ENCODE assay signal across 13 cellular contexts in genomic region chr2:120937736-120938131, GRCh38.
DNase-seq lines count a peak whose midpoint lies in the region; ATAC-seq and TF ChIP-seq lines count a peak whose summit lies in the region.
"Had no signal": no experiment of that assay in that cellular context is flagged by ENCODE, and none has a peak within 500 bp of the region (broad histone marks: within the 10 kb centered on the region; RNA-seq: fewer than 3 reads in every experiment).

No MANE protein-coding gene starts in this region.

- H3K4me3 Mint-ChIP-seq in chondrocyte (ENCODE audit: unreplicated experiment) (no peak overlapping the region), endothelial cell (ENCODE audit: unreplicated experiment) (no peak overlapping the region)
- H3K4me3 Mint-ChIP-seq in CD8-positive, alpha-beta memory T cell = no peak overlapping the region

- no peaks in the 10 kb centered on the region for H3K27me3 Mint-ChIP-seq in chondrocyte (ENCODE audit: low read depth)
- H3K27me3 Mint-ChIP-seq in endothelial cell (ENCODE audit: unreplicated experiment) = peaks cover 3% of the 10 kb centered on the region
- no peaks in the 10 kb centered on the region for H3K27me3 Mint-ChIP-seq in CD8-positive, alpha-beta memory T cell

- ATAC-seq in IMR-90 (ENCODE audit: low read depth) (peak; percentile 27), left lung (peak; percentile 7), thoracic aorta (ENCODE audit: insufficient number of reproducible peaks, low FRiP score, low read depth) (no peak), GM19397 (IDR thresholded peaks at IDR 0.05; ENCODE audit: unreplicated experiment) (no peak)

- H3K4me1 ChIP-seq in IMR-90 (ENCODE audit: control insufficient read depth, insufficient read depth, low read length) (peaks cover 69% of the 10 kb centered on the region), left lung (peaks cover 0 to 20% of the 10 kb centered on the region in 2 donors), thoracic aorta (ENCODE audit: control insufficient read depth in 1 of 2, low read depth in 2 of 2) (peaks cover 24 to 93% of the 10 kb centered on the region in 2 donors)
- no peaks in the 10 kb centered on the region for H3K4me1 ChIP-seq in CD8-positive, alpha-beta memory T cell (ENCODE audit: insufficient read depth, low read length)

- H3K9me3 ChIP-seq in IMR-90 (ENCODE audit: control insufficient read depth, insufficient read depth, low read length) = no peaks in the 10 kb centered on the region
- H3K9me3 ChIP-seq in left lung = no peaks in the 10 kb centered on the region
- no peaks in the 10 kb centered on the region for H3K9me3 ChIP-seq in thoracic aorta
- H3K9me3 ChIP-seq in CD8-positive, alpha-beta memory T cell (ENCODE audit: low read length) = no peaks in the 10 kb centered on the region

- H2BK120ac ChIP-seq in IMR-90 (ENCODE audit: low read depth, low read length) = peak overlapping the region; percentile 96

- peak overlapping the region; percentile 64 for H3K9ac ChIP-seq in IMR-90 (ENCODE audit: low read depth, low read length)

- intact Hi-C loops in IMR-90 (cut with micrococcal nuclease) (loop anchor here (5.0 to 10.0 kb wide), 4 partner anchors 70 to 243 kb away; partner anchors contain the start of gene GLI2), left lung (cut with DNase I) (no loop called here)

- CTCF ChIA-PET in IMR-90 (lab: Yijun Ruan, JAX) = interaction anchor here (1.1 kb wide), 1 partner anchor 179 kb away, joined by 3 read pairs; no protein-coding TSS in a partner anchor
- CTCF ChIA-PET in CD8-positive, alpha-beta memory T cell (lab: Charles Lee) = no interaction called here

- peak overlapping the region; percentile 70 to 91 for H4K8ac ChIP-seq in IMR-90 (ENCODE audit: low read depth in 2 of 2, low read length in 2 of 2)

- no peak for TF ChIP-seq POLR2A in IMR-90 (IDR thresholded peaks at IDR 0.05; ENCODE audit: low read depth, low read length)

- H3K27me3 ChIP-seq in IMR-90 (ENCODE audit: control insufficient read depth, insufficient read depth, low read length) (no peaks in the 10 kb centered on the region), left lung (peaks cover 0 to 14% of the 10 kb centered on the region in 2 donors), thoracic aorta (replicated peaks; ENCODE audit: insufficient read depth) (no peaks in the 10 kb centered on the region)
- H3K27me3 ChIP-seq in CD8-positive, alpha-beta memory T cell (ENCODE audit: insufficient read depth, low read length, poor library complexity, severe bottlenecking) = no peaks in the 10 kb centered on the region

- H3K23ac ChIP-seq in IMR-90 (ENCODE audit: low read depth, low read length) = peak overlapping the region; percentile 90

- in situ Hi-C loops in IMR-90 (cut with MboI; ENCODE audit: low sequenced_read_pairs) = no loop called here

- H2BK15ac ChIP-seq in IMR-90 (ENCODE audit: low read depth, low read length) = peak overlapping the region; percentile 85; the same call in 1 of the 3 replicates

- H3K27ac Mint-ChIP-seq in chondrocyte (ENCODE audit: unreplicated experiment) = peak overlapping the region; percentile 96
- no peak overlapping the region for H3K27ac Mint-ChIP-seq in endothelial cell (ENCODE audit: unreplicated experiment)
- no peak overlapping the region for H3K27ac Mint-ChIP-seq in CD8-positive, alpha-beta memory T cell

- H3K4me1 Mint-ChIP-seq in chondrocyte (ENCODE audit: low read depth) = peaks cover 100% of the 10 kb centered on the region
- H3K4me1 Mint-ChIP-seq in endothelial cell (ENCODE audit: unreplicated experiment) = peaks cover 3% of the 10 kb centered on the region
- H3K4me1 Mint-ChIP-seq in CD8-positive, alpha-beta memory T cell = no peaks in the 10 kb centered on the region

- peak overlapping the region; percentile 78 for H3K14ac ChIP-seq in IMR-90 (replicated peaks; ENCODE audit: low read depth, low read length)

- peaks cover 42 to 91% of the 10 kb centered on the region in 2 experiments for H3K79me1 ChIP-seq in IMR-90 (ENCODE audit: low read depth in 1 of 2, low read length in 2 of 2)

- TF ChIP-seq RAD21 in IMR-90 (IDR thresholded peaks at IDR 0.05; ENCODE audit: low read length) = no peak

- peak overlapping the region; percentile 97 for H4K91ac ChIP-seq in IMR-90 (ENCODE audit: insufficient read depth, low read depth, low read length)

- H3K56ac ChIP-seq in IMR-90 (ENCODE audit: extremely low read depth, insufficient read depth, low read length) = peak overlapping the region; percentile 96

- peak overlapping the region; percentile 44 for H4K5ac ChIP-seq in IMR-90 (ENCODE audit: low read depth, low read length)

- H3K36me3 ChIP-seq in IMR-90 (ENCODE audit: control insufficient read depth, insufficient read depth, low read length) = no peaks in the 10 kb centered on the region; the same call in 1 of the 2 replicates
- H3K36me3 ChIP-seq in left lung = no peaks in the 10 kb centered on the region
- no peaks in the 10 kb centered on the region for H3K36me3 ChIP-seq in thoracic aorta
- no peaks in the 10 kb centered on the region for H3K36me3 ChIP-seq in CD8-positive, alpha-beta memory T cell (ENCODE audit: insufficient read depth, low read length)

- H2AK9ac ChIP-seq in IMR-90 (replicated peaks; ENCODE audit: low read depth, low read length, poor library complexity) = peak overlapping the region; percentile 45

- H3K4ac ChIP-seq in IMR-90 (ENCODE audit: low read depth, low read length) = peak overlapping the region; percentile 91

- POLR2A ChIA-PET in IMR-90 (lab: Charles Lee; ENCODE audit: unreplicated experiment) = interaction anchor here (0.6 kb wide), 1 partner anchor 137 kb away, joined by 3 read pairs; no protein-coding TSS in a partner anchor
- POLR2A ChIA-PET in CD8-positive, alpha-beta memory T cell (lab: Charles Lee) = no interaction called here

- peak overlapping the region; percentile 15 for H2AFZ ChIP-seq in IMR-90 (replicated peaks; ENCODE audit: low read length, poor library complexity)

- H3K9me3 Mint-ChIP-seq in chondrocyte (ENCODE audit: low read depth) (no peaks in the 10 kb centered on the region), endothelial cell (ENCODE audit: unreplicated experiment) (no peaks in the 10 kb centered on the region)
- peaks cover 0 to 2% (median 0%) of the 10 kb centered on the region in 5 donors for H3K9me3 Mint-ChIP-seq in CD8-positive, alpha-beta memory T cell

- H2AK5ac ChIP-seq in IMR-90 (ENCODE audit: low read depth, low read length) = peak overlapping the region; percentile 77

- peak overlapping the region; percentile 89 for H3K27ac ChIP-seq in IMR-90 (ENCODE audit: insufficient read depth, low read length)
- peak overlapping the region in 1 of 2 donors; percentile 69 for H3K27ac ChIP-seq in left lung
- H3K27ac ChIP-seq in thoracic aorta = peak overlapping the region; percentile 44 to 47
- H3K27ac ChIP-seq in CD8-positive, alpha-beta memory T cell (ENCODE audit: low read depth, low read length) = no peak overlapping the region

- dilution Hi-C loops in IMR-90 (cut with HindIII; ENCODE audit: low sequenced_read_pairs, unreplicated experiment) = no loop called here

- no peak for TF ChIP-seq CTCF in IMR-90 (conservative IDR thresholded peaks at IDR 0.05; ENCODE audit: low read depth, low read length)
- no peak for TF ChIP-seq CTCF in chondrocyte (IDR thresholded peaks at IDR 0.05)
- TF ChIP-seq CTCF in left lung (IDR thresholded peaks at IDR 0.05) = no peak
- no peak for TF ChIP-seq CTCF in thoracic aorta (IDR thresholded peaks at IDR 0.05)
- TF ChIP-seq CTCF in endothelial cell (IDR thresholded peaks at IDR 0.05; ENCODE audit: unreplicated experiment) = no peak

- BruUV-seq in IMR-90 (replicated peaks; lab: Mats Ljungman, UMichigan) = no TSS peak

- H3K36me3 Mint-ChIP-seq in chondrocyte (ENCODE audit: low read depth) = peaks cover 2% of the 10 kb centered on the region
- peaks cover 3% of the 10 kb centered on the region for H3K36me3 Mint-ChIP-seq in endothelial cell (ENCODE audit: low read depth, unreplicated experiment)
- H3K36me3 Mint-ChIP-seq in CD8-positive, alpha-beta memory T cell = no peaks in the 10 kb centered on the region

- DNase-seq in IMR-90 (peak; percentile 77), chondrocyte (ENCODE audit: low spot score) (no peak), left lung (no peak), thoracic aorta (ENCODE audit: low spot score) (no peak), endothelial cell (ENCODE audit: low spot score) (no peak), NCI-H82 (lab: John Stamatoyannopoulos, UW) (no peak)
- no peak for DNase-seq in CD8-positive, alpha-beta memory T cell
- DNase-seq: activated gamma-delta T cell treated with Interleukin-2 at 50 U/mL for 16 hours, dermis blood vessel endothelial cell, hippocampal formation, MV-4-11, NCI-H524 treated with DMSO at 0.1 percent for 48 hours had no signal

- peaks cover 28% of the 10 kb centered on the region for H4K20me1 ChIP-seq in IMR-90 (ENCODE audit: insufficient read depth, low read length)

- H3K4me3 ChIP-seq in IMR-90 (ENCODE audit: insufficient read depth, low read depth, low read length) (no peak overlapping the region), left lung (no peak overlapping the region), thoracic aorta (no peak overlapping the region)
- H3K4me3 ChIP-seq in CD8-positive, alpha-beta memory T cell (ENCODE audit: low read length) = no peak overlapping the region

- H3K9me1 ChIP-seq in IMR-90 (ENCODE audit: insufficient read depth, low read length) = peaks cover 48% of the 10 kb centered on the region

- H2BK20ac ChIP-seq in IMR-90 (ENCODE audit: low read depth, low read length) = peak overlapping the region; percentile 93

- WGBS in IMR-90 (ENCODE audit: extremely low coverage in 2 of 2, insufficient read length in 1 of 2), 2 experiments = 40% methylated on average over 1 of the region's 7 CpGs; no CpG with 5 or more reads in 1 of the 2 experiments

- H3K4me2 ChIP-seq in IMR-90 (ENCODE audit: low read depth, low read length) = peak overlapping the region; percentile 49

- H2BK5ac ChIP-seq in IMR-90 (ENCODE audit: low read depth, low read length, poor library complexity, severe bottlenecking) = peak overlapping the region; percentile 94

- H3K18ac ChIP-seq in IMR-90 (ENCODE audit: low read depth, low read length) = peak overlapping the region; percentile 66

TF ChIP-seq in IMR-90, 13 proteins besides CTCF, POLR2A, EP300 and RAD21 (continues in another document):
- TF ChIP-seq BHLHE40 (IDR thresholded peaks at IDR 0.05; ENCODE audit: low read depth, low read length) (no peak), MAZ (IDR thresholded peaks at IDR 0.05; ENCODE audit: borderline replicate concordance, low read depth, low read length) (no peak), ELK1 (IDR thresholded peaks at IDR 0.05; ENCODE audit: borderline replicate concordance, low read depth, low read length) (no peak), NFE2L2 (IDR thresholded peaks at IDR 0.05; ENCODE audit: low read depth, low read length) (no peak), RCOR1 (IDR thresholded peaks at IDR 0.05; ENCODE audit: insufficient replicate concordance, low read length) (no peak)

Comparison
In these comparisons a context has a peak if more than half of its experiments do, and no peak if none do; other contexts are left out.
1. ATAC-seq: peak in IMR-90 (single experiment) and left lung (single experiment); none in thoracic aorta (single experiment) and GM19397 (single experiment).